In the genomic region with DNA sequence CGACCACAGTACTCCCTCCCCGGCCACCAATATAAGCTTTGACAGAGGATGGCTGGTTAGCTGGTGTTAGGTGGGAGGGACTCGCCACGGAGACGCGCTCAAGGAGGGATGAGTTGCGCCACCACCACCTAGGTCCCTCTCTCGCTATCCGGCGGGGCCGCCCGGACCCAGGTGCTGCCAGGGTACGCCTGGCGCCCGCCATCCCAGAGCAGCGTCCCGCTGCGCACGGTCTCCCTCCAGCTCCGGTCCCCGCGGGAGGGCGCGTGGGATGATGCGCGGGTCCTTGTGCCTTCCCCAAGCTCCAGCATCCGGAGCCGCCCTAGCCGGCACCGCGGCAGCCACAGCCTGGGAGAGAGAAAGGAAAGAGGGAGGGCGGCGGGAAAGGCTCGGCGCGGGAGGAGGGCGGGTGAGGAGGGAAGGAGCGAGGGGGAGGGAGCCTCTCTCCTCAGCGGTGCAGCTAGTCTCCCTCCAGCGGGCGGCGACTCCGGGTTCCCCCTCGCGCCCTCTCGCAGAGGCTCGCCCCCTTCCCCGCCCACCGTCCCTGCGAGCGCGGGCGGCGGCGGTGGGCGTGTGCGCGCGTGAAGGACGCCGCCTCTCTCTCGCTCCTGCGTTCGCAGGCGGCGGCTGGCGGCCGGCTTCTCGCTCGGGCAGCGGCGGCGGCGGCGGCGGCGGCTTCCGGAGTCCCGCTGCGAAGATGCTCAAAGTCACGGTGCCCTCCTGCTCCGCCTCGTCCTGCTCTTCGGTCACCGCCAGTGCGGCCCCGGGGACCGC, we compare ENCODE assay signal across 8 cellular contexts. TPM values are rescaled to one million over a fixed set of nuclear protein-coding genes. Genes with fewer than 3 reads are reported as not detected.
A peak's percentile ranks its signal among the peaks of the same experiment; 100 is the strongest.
DNase-seq lines count a peak whose midpoint lies in the region; ATAC-seq and TF ChIP-seq lines count a peak whose summit lies in the region.

A gene (plus strand): TSS at position 595 of the 771 bp plus-strand sequence. CDS start 100 bp downstream, at position 695.

- peaks cover 23% of the 10 kb centered on the region for H3K36me3 Mint-ChIP-seq in activated CD8-positive, alpha-beta T cell treated with anti-CD3 and anti-CD28 coated beads for 36 hours (ENCODE audit: low read depth)

- TF ChIP-seq CTCF in AG04449 (IDR thresholded peaks at IDR 0.05; ENCODE audit: insufficient read depth, low read length, missing control alignments): peak; percentile 32
- TF ChIP-seq CTCF in activated CD8-positive, alpha-beta T cell treated with anti-CD3 and anti-CD28 coated beads for 36 hours (IDR thresholded peaks at IDR 0.05): peak; percentile 17

- peak within 1 kb of the TSS; percentile 97 for H3K27ac Mint-ChIP-seq in activated CD8-positive, alpha-beta T cell treated with anti-CD3 and anti-CD28 coated beads for 36 hours

- ATAC-seq in GM18868 (IDR thresholded peaks at IDR 0.05; ENCODE audit: unreplicated experiment) (peak; percentile 82), HG03095 (IDR thresholded peaks at IDR 0.05; ENCODE audit: unreplicated experiment) (peak; percentile 67)
- ATAC-seq in activated CD8-positive, alpha-beta T cell treated with anti-CD3 and anti-CD28 coated beads for 36 hours: peak; percentile 65

- POLR2A ChIA-PET in AG04449 (lab: Yijun Ruan, JAX): no interaction called here
- POLR2A ChIA-PET in activated CD8-positive, alpha-beta T cell treated with anti-CD3 and anti-CD28 coated beads for 36 hours (lab: Charles Lee): interaction anchor here (0.6 to 11.6 kb wide), 19 partner anchors 9 to 259 kb away, joined by 3 to 176 read pairs (median 4); no protein-coding TSS in a partner anchor

- H3K9me3 Mint-ChIP-seq in activated CD8-positive, alpha-beta T cell treated with anti-CD3 and anti-CD28 coated beads for 36 hours: no peaks in the 10 kb centered on the region

- no peaks in the 10 kb centered on the region for H3K27me3 Mint-ChIP-seq in activated CD8-positive, alpha-beta T cell treated with anti-CD3 and anti-CD28 coated beads for 36 hours

- H3K4me1 Mint-ChIP-seq in activated CD8-positive, alpha-beta T cell treated with anti-CD3 and anti-CD28 coated beads for 36 hours (ENCODE audit: low read depth): peaks cover 26% of the 10 kb centered on the region

- DNase-seq in AG04449 (ENCODE audit: low read depth, low spot score) (no peak), NCI-H446 (lab: John Stamatoyannopoulos, UW) (peak; percentile 64 to 79), medulla oblongata (ENCODE audit: extremely low spot score) (peak; percentile 61)
- DNase-seq in activated CD8-positive, alpha-beta T cell treated with anti-CD3 and anti-CD28 coated beads for 36 hours: peak; percentile 74
- DNase-seq in effector CD4-positive, alpha-beta T cell: peak; percentile 79
- peak; percentile 67 for DNase-seq in stimulated activated CD8-positive, alpha-beta memory T cell treated with anti-CD3 and anti-CD28 coated beads, Interleukin-12 subunit alpha, Interleukin-12 subunit beta, amount 100 ng/mL, for 4 hours (ENCODE audit: low read depth)

- peak within 1 kb of the TSS; percentile 96 for H3K4me3 Mint-ChIP-seq in activated CD8-positive, alpha-beta T cell treated with anti-CD3 and anti-CD28 coated beads for 36 hours

- intact Hi-C loops in activated CD8-positive, alpha-beta T cell treated with anti-CD3 and anti-CD28 coated beads for 36 hours (cut with micrococcal nuclease): loop anchor here (1.0 kb wide), 1 partner anchor 9 kb away; no protein-coding TSS in a partner anchor

- CTCF ChIA-PET in AG04449 (lab: Yijun Ruan, JAX): interaction anchor here (0.9 kb wide), 1 partner anchor 237 kb away, joined by 3 read pairs; no protein-coding TSS in a partner anchor
- CTCF ChIA-PET in activated CD8-positive, alpha-beta T cell treated with anti-CD3 and anti-CD28 coated beads for 36 hours (lab: Charles Lee): interaction anchor here (0.8 to 5.1 kb wide), 14 partner anchors 9 to 65 kb away, joined by 3 to 70 read pairs (median 8); no protein-coding TSS in a partner anchor

- H3K4me3 ChIP-seq in AG04449 (ENCODE audit: low read depth, low read length): peak within 1 kb of the TSS; percentile 63

RNA-seq across cellular contexts. Expression of the gene that starts here (rescaled TPM):
- 10 to 100 TPM; 79.7 to 80.7 TPM for total RNA-seq in activated CD8-positive, alpha-beta T cell treated with anti-CD3 and anti-CD28 coated beads for 36 hours
